In the genomic region with DNA sequence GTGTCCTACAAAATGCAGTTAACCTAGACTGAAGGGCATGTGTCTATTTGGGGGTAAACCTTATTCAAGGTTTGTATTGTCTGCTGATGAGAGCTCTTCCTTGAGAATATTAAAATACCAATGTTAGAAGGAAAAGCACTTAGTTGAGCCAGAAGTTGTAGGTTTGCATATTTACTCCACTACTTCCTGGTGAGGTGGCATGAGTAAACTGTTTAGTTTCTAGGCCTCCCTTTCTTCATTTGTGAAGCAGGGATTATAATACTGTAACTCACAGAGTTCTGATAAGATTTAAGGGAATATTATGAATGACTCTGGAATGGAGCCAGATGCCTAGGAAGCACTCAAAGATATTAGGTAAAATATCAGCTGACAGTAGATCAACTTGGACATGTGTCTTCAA, we compare ENCODE assay signal across 23 cellular contexts. TPM values are rescaled to one million over a fixed set of nuclear protein-coding genes. Genes with fewer than 3 reads are reported as not detected.
DNase-seq lines count a peak whose midpoint lies in the region; ATAC-seq and TF ChIP-seq lines count a peak whose summit lies in the region.
"Had no signal": no experiment of that assay in that cellular context is flagged by ENCODE, and none has a peak within 500 bp of the region (broad histone marks: within the 10 kb centered on the region; RNA-seq: fewer than 3 reads in every experiment).

No MANE protein-coding gene starts in this region.

- H3K36me3 ChIP-seq in SJCRH30: no peaks in the 10 kb centered on the region
- H3K36me3 ChIP-seq: HAP-1, Peyer's patch, prostate gland, transverse colon had no signal

- no peaks in the 10 kb centered on the region for H3K36me3 Mint-ChIP-seq in mesothelial cell of epicardium
- H3K36me3 Mint-ChIP-seq: WTC11 had no signal

- no peaks in the 10 kb centered on the region for H3K27me3 ChIP-seq in SJCRH30
- H3K27me3 ChIP-seq: Peyer's patch, transverse colon had no signal

- H3K27ac Mint-ChIP-seq in mesothelial cell of epicardium: peak overlapping the region; percentile 72
- H3K27ac Mint-ChIP-seq: T-helper 2 cell treated with Interferon-gamma antibody and Interleukin-4, amounts not matched to agents 5 μg/mL and 100 μg/mL, for 36 hours; WTC11 had no signal

- DNase-seq in DMS79 (lab: John Stamatoyannopoulos, UW) (peak; percentile 15), M059J (ENCODE audit: low read depth) (peak; percentile 33), epithelial cell of esophagus (ENCODE audit: low read depth) (peak; percentile 70), mesothelial cell of epicardium (ENCODE audit: low spot score in 2 of 2, unreplicated experiment in 2 of 2) (no peak), SJCRH30 (no peak), ACHN (no peak), occipital lobe (lab: John Stamatoyannopoulos, UW) (no peak)
- DNase-seq: activated CD4-positive, alpha-beta T cell treated with anti-CD3 and anti-CD28 coated beads, Interleukin-2, amount 50 U/mL, for 4 hours; activated gamma-delta T cell treated with Interleukin-2 at 50 U/mL for 16 hours; central memory CD4-positive, alpha-beta T cell; NCI-H1436 treated with DMSO at 0.1 percent for 48 hours; Peyer's patch; stimulated activated CD4-positive, alpha-beta T cell treated with anti-CD3 and anti-CD28 coated beads, Interleukin-2, amount 100 ng/mL, for 48 hours; stimulated activated naive CD8-positive, alpha-beta T cell treated with anti-CD3 and anti-CD28 coated beads, Interleukin-15, Interleukin-2, amounts not matched to agents 100 U/mL and 50 U/mL, for 24 hours; transverse colon had no signal

- H3K27ac ChIP-seq in SJCRH30: no peak overlapping the region
- H3K27ac ChIP-seq: Peyer's patch, prostate gland, skin epidermis, transverse colon had no signal

- H3K27me3 Mint-ChIP-seq in mesothelial cell of epicardium (ENCODE audit: low read depth): no peaks in the 10 kb centered on the region

- no peaks in the 10 kb centered on the region; the same call in 1 of the 2 replicates for H3K9me3 ChIP-seq in SJCRH30 (replicated peaks)
- H3K9me3 ChIP-seq: HAP-1, Peyer's patch, prostate gland, transverse colon had no signal

- H3K4me1 Mint-ChIP-seq in mesothelial cell of epicardium: peaks cover 23% of the 10 kb centered on the region
- H3K4me1 Mint-ChIP-seq: neural crest cell, WTC11 had no signal

- H3K9me3 Mint-ChIP-seq in mesothelial cell of epicardium: peaks cover 21% of the 10 kb centered on the region
- H3K9me3 Mint-ChIP-seq: neural crest cell; T-helper 2 cell treated with Interferon-gamma antibody and Interleukin-4, amounts not matched to agents 5 μg/mL and 100 μg/mL, for 36 hours had no signal

- H3K4me3 ChIP-seq in epithelial cell of esophagus (ENCODE audit: low read length) (no peak overlapping the region), SJCRH30 (no peak overlapping the region)
- H3K4me3 ChIP-seq: HAP-1, Peyer's patch, prostate gland, skin epidermis, transverse colon had no signal

- H3K4me1 ChIP-seq in SJCRH30: peaks cover 7% of the 10 kb centered on the region
- H3K4me1 ChIP-seq: HAP-1, Peyer's patch, prostate gland, transverse colon had no signal

- no peak overlapping the region for H3K4me3 Mint-ChIP-seq in mesothelial cell of epicardium
- H3K4me3 Mint-ChIP-seq: neural crest cell; T-helper 2 cell treated with Interferon-gamma antibody and Interleukin-4, amounts not matched to agents 5 μg/mL and 100 μg/mL, for 36 hours; WTC11 had no signal

- no peak for ATAC-seq in GM21825 (IDR thresholded peaks at IDR 0.05; ENCODE audit: unreplicated experiment)
- ATAC-seq: stimulated activated naive CD8-positive, alpha-beta T cell treated with anti-CD3 and anti-CD28 coated beads, Interleukin-15, Interleukin-2, amounts not matched to agents 100 U/mL and 50 U/mL, for 24 hours; WTC11 had no signal

- no peak for TF ChIP-seq CTCF in epithelial cell of esophagus (IDR thresholded peaks at IDR 0.05; ENCODE audit: insufficient read depth, low read depth, low read length, missing control alignments)
- no peak for TF ChIP-seq CTCF in mesothelial cell of epicardium (IDR thresholded peaks at IDR 0.05; ENCODE audit: unreplicated experiment)

- in situ Hi-C loops in ACHN (cut with HindIII; ENCODE audit: low pct_ligation_motif_present, low pct_unique_long_range_greater_than_20kb, low sequenced_read_pairs): no loop called here

RNA-seq across cellular contexts. Expression of a gene that starts 46.7 kb away (rescaled TPM):
- total RNA-seq in M059J (2014; rRNA removed; shearing (Covaris generic)): 0.22 TPM in 1 of 2 replicates, not detected in the other
- total RNA-seq in mesothelial cell of epicardium: not detected in 3 replicates
- total RNA-seq in SJCRH30 (2014; rRNA removed; shearing (Covaris generic)): not detected in 2 replicates
- not detected for total RNA-seq in occipital lobe
- total RNA-seq: epithelial cell of proximal tubule, neural crest cell, Peyer's patch, prostate gland, transverse colon, WTC11 had no signal

Comparison
In these comparisons a context has a peak if more than half of its experiments do, and no peak if none do; other contexts are left out.
1. DNase-seq: peak in DMS79 (single experiment), M059J (single experiment) and epithelial cell of esophagus (single experiment); none in mesothelial cell of epicardium (0 of 2), SJCRH30 (0 of 2), ACHN (single experiment) and occipital lobe (single experiment).